16 cellular contexts compared by ENCODE assay signal in the genomic region with DNA sequence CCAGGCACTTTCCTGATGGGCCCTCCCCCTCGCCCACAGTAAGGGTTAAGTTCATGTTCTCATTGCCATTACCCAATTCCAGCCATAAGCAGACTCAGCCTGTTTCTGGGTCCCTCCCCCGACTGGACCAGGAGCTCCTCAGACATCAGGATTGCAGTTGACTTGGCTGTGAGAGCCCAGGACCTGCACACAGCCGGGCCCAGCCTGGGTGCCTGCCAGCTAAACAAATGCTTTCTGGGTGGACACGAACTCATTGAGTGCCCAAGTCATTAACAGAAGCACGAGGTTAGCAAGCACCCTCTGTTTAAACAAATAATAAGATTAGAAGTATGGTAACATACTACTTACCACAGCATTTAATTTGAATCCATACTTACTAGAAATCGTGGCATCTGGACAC.
A peak's percentile ranks its signal among the peaks of the same experiment; 100 is the strongest.
DNase-seq lines count a peak whose midpoint lies in the region; ATAC-seq and TF ChIP-seq lines count a peak whose summit lies in the region.
"Had no signal": no experiment of that assay in that cellular context is flagged by ENCODE, and none has a peak within 500 bp of the region (broad histone marks: within the 10 kb centered on the region; RNA-seq: fewer than 3 reads in every experiment).

No MANE protein-coding gene starts in this region.

- H4K20me1 ChIP-seq in osteoblast (ENCODE audit: insufficient read depth, low read length): no peaks in the 10 kb centered on the region

- H3K27ac ChIP-seq in left lung (no peak overlapping the region), osteoblast (ENCODE audit: low read depth, low read length) (no peak overlapping the region)
- H3K27ac ChIP-seq: A549; BLaER1 treated with 17β-estradiol and CSF1 and Interleukin-3, amounts not matched to agents 10 nM and 100 nM; KMS-11 had no signal

- H3K27me3 ChIP-seq in left lung (peaks cover 0 to 9% of the 10 kb centered on the region in 2 donors), osteoblast (ENCODE audit: insufficient read depth, low read length) (peaks cover 6% of the 10 kb centered on the region)
- H3K27me3 ChIP-seq: BLaER1 treated with 17β-estradiol and CSF1 and Interleukin-3, amounts not matched to agents 10 nM and 100 nM had no signal

- H3K4me2 ChIP-seq in osteoblast (ENCODE audit: insufficient read depth, low read length): no peak overlapping the region
- H3K4me2 ChIP-seq: A549; BLaER1 treated with 17β-estradiol and CSF1 and Interleukin-3, amounts not matched to agents 10 nM and 100 nM; KMS-11 had no signal

- intact Hi-C loops in left lung (cut with DNase I): no loop called here
- intact Hi-C loops in sciatic nerve (cut with DNase I): no loop called here

- no peaks in the 10 kb centered on the region for H3K4me1 Mint-ChIP-seq in activated CD8-positive, alpha-beta memory T cell treated with anti-CD3 and anti-CD28 coated beads, Interleukin-2, amount 10 ng/mL, durations not matched to agents 7 days and 5 days

- no peaks in the 10 kb centered on the region for H3K9me3 Mint-ChIP-seq in activated CD8-positive, alpha-beta memory T cell treated with anti-CD3 and anti-CD28 coated beads, Interleukin-2, amount 10 ng/mL, durations not matched to agents 7 days and 5 days (ENCODE audit: low read depth)

- H3K36me3 ChIP-seq in left lung (no peaks in the 10 kb centered on the region), osteoblast (ENCODE audit: insufficient read depth, low read length) (no peaks in the 10 kb centered on the region)
- H3K36me3 ChIP-seq: BLaER1 treated with 17β-estradiol and CSF1 and Interleukin-3, amounts not matched to agents 10 nM and 100 nM had no signal

- H2AFZ ChIP-seq in osteoblast (ENCODE audit: low read length): no peak overlapping the region

- H3K27ac Mint-ChIP-seq in activated CD8-positive, alpha-beta memory T cell treated with anti-CD3 and anti-CD28 coated beads, Interleukin-2, amount 10 ng/mL, durations not matched to agents 7 days and 5 days: no peak overlapping the region

- peaks cover 34% of the 10 kb centered on the region for H3K27me3 Mint-ChIP-seq in activated CD8-positive, alpha-beta memory T cell treated with anti-CD3 and anti-CD28 coated beads, Interleukin-2, amount 10 ng/mL, durations not matched to agents 7 days and 5 days

- peak in 2 of 3 experiments; percentile 11 to 48 for DNase-seq in NCI-H1417 (lab: John Stamatoyannopoulos, UW)
- DNase-seq in NCI-H1417 treated with DMSO at 0.1 percent for 48 hours (lab: John Stamatoyannopoulos, UW): no peak
- DNase-seq in NCI-H524 treated with DMSO at 0.1 percent for 48 hours (lab: John Stamatoyannopoulos, UW): peak; percentile 59
- peak; percentile 86 for DNase-seq in left lung
- no peak for DNase-seq in osteoblast (ENCODE audit: insufficient read length, low spot score, missing footprints)
- DNase-seq in sciatic nerve (ENCODE audit: low spot score): no peak
- DNase-seq in activated CD8-positive, alpha-beta memory T cell treated with anti-CD3 and anti-CD28 coated beads, Interleukin-2, amount 10 ng/mL, durations not matched to agents 7 days and 5 days: no peak
- DNase-seq: H7, NCI-H1930, NCI-H2171 treated with DMSO at 0.1 percent for 48 hours, NCI-H446 treated with DMSO at 0.1 percent for 48 hours, RPMI8226, SIG-M5 had no signal

- CTCF ChIA-PET in activated CD8-positive, alpha-beta memory T cell treated with anti-CD3 and anti-CD28 coated beads, Interleukin-2, amount 10 ng/mL, durations not matched to agents 7 days and 5 days (lab: Charles Lee): interaction anchor here (1.3 kb wide), 1 partner anchor 10 kb away, joined by 3 read pairs; no protein-coding TSS in a partner anchor

- no peak overlapping the region for H3K4me3 ChIP-seq in left lung
- no peak overlapping the region for H3K4me3 ChIP-seq in osteoblast (ENCODE audit: insufficient read depth, low read length)
- H3K4me3 ChIP-seq: A549; BLaER1 treated with 17β-estradiol and CSF1 and Interleukin-3, amounts not matched to agents 10 nM and 100 nM had no signal

- ATAC-seq in left lung (peak; percentile 93), sciatic nerve (no peak)
- ATAC-seq in activated CD8-positive, alpha-beta memory T cell treated with anti-CD3 and anti-CD28 coated beads, Interleukin-2, amount 10 ng/mL, durations not matched to agents 7 days and 5 days: no peak
- ATAC-seq: A549 had no signal

- no peak overlapping the region for H3K4me3 Mint-ChIP-seq in activated CD8-positive, alpha-beta memory T cell treated with anti-CD3 and anti-CD28 coated beads, Interleukin-2, amount 10 ng/mL, durations not matched to agents 7 days and 5 days

- H3K4me1 ChIP-seq in left lung (peaks cover 4 to 5% of the 10 kb centered on the region in 2 donors), osteoblast (ENCODE audit: insufficient read depth, low read length) (no peaks in the 10 kb centered on the region)
- H3K4me1 ChIP-seq: A549 had no signal

- no peaks in the 10 kb centered on the region for H3K79me2 ChIP-seq in osteoblast (ENCODE audit: insufficient read depth, low read length)

- H3K9me3 ChIP-seq in left lung (peaks cover 0 to under 1% of the 10 kb centered on the region in 2 donors), osteoblast (ENCODE audit: low read depth, low read length) (no peaks in the 10 kb centered on the region)
- H3K9me3 ChIP-seq: A549 had no signal

- no peak for TF ChIP-seq CTCF in left lung (IDR thresholded peaks at IDR 0.05)
- no peak for TF ChIP-seq CTCF in osteoblast (IDR thresholded peaks at IDR 0.05; ENCODE audit: extremely low read depth, low read depth, low read length)

- no peaks in the 10 kb centered on the region for H3K36me3 Mint-ChIP-seq in activated CD8-positive, alpha-beta memory T cell treated with anti-CD3 and anti-CD28 coated beads, Interleukin-2, amount 10 ng/mL, durations not matched to agents 7 days and 5 days

Comparison
In these comparisons a context has a peak if more than half of its experiments do, and no peak if none do; other contexts are left out.
1. DNase-seq: peak in NCI-H1417 (2 of 3), NCI-H524 treated with DMSO at 0.1 percent for 48 hours (single experiment) and left lung (2 of 2); none in NCI-H1417 treated with DMSO at 0.1 percent for 48 hours (single experiment), osteoblast (single experiment), sciatic nerve (single experiment) and activated CD8-positive, alpha-beta memory T cell treated with anti-CD3 and anti-CD28 coated beads, Interleukin-2, amount 10 ng/mL, durations not matched to agents 7 days and 5 days (single experiment).